11 cellular contexts compared by ENCODE assay signal in genomic region chr16:89449726-89450335, GRCh38. TPM values are rescaled to one million over a fixed set of nuclear protein-coding genes. Genes with fewer than 3 reads are reported as not detected.
DNase-seq lines count a peak whose midpoint lies in the region; ATAC-seq and TF ChIP-seq lines count a peak whose summit lies in the region.
"Had no signal": no experiment of that assay in that cellular context is flagged by ENCODE, and none has a peak within 500 bp of the region (broad histone marks: within the 10 kb centered on the region; RNA-seq: fewer than 3 reads in every experiment).

No MANE protein-coding gene starts in this region.

- peak overlapping the region in 6 of 8 donors; percentile 4 to 50 (median 20) for H3K4me3 Mint-ChIP-seq in CD4-positive, alpha-beta memory T cell
- no peak overlapping the region for H3K4me3 Mint-ChIP-seq in mesothelial cell of epicardium

- no peak overlapping the region for H4K8ac ChIP-seq in IMR-90 (ENCODE audit: low read depth in 2 of 2, low read length in 2 of 2)

- dilution Hi-C loops in IMR-90 (cut with HindIII; ENCODE audit: low sequenced_read_pairs, unreplicated experiment), result no loop called here

- H3K18ac ChIP-seq in IMR-90 (ENCODE audit: low read depth, low read length), result no peak overlapping the region

- H3K4ac ChIP-seq in IMR-90 (ENCODE audit: low read depth, low read length), result no peak overlapping the region

- H2AK5ac ChIP-seq in IMR-90 (ENCODE audit: low read depth, low read length), result peak overlapping the region; percentile 20; the same call in 1 of the 2 replicates

- ATAC-seq in IMR-90 (ENCODE audit: low read depth), result peak; percentile 43
- ATAC-seq in body of pancreas, result peak; percentile 56

- H3K4me3 ChIP-seq in CD4-positive, alpha-beta memory T cell (ENCODE audit: low read length in 2 of 2), result no peak overlapping the region
- H3K4me3 ChIP-seq in IMR-90 (ENCODE audit: insufficient read depth, low read depth, low read length) (no peak overlapping the region), body of pancreas (no peak overlapping the region), Karpas-422 (ENCODE audit: low read length) (no peak overlapping the region)
- H3K4me3 ChIP-seq: SK-N-MC had no signal

- no peaks in the 10 kb centered on the region for H3K36me3 ChIP-seq in CD4-positive, alpha-beta memory T cell (ENCODE audit: insufficient read depth, low read length)
- H3K36me3 ChIP-seq in IMR-90 (ENCODE audit: control insufficient read depth, insufficient read depth, low read length), result no peaks in the 10 kb centered on the region
- H3K36me3 ChIP-seq in body of pancreas (replicated peaks in 1 of 2; ENCODE audit: insufficient read depth in 1 of 2, low read depth in 2 of 2), result no peaks in the 10 kb centered on the region
- no peaks in the 10 kb centered on the region for H3K36me3 ChIP-seq in Karpas-422 (ENCODE audit: insufficient read depth, low read length)

- H3K9me2 ChIP-seq in Karpas-422 (replicated peaks; ENCODE audit: insufficient read depth, low read length), result no peaks in the 10 kb centered on the region

- no peak overlapping the region for H2BK120ac ChIP-seq in IMR-90 (ENCODE audit: low read depth, low read length)

- no peaks in the 10 kb centered on the region for H3K27me3 ChIP-seq in CD4-positive, alpha-beta memory T cell (ENCODE audit: insufficient read depth, low read length)
- H3K27me3 ChIP-seq in IMR-90 (ENCODE audit: control insufficient read depth, insufficient read depth, low read length), result no peaks in the 10 kb centered on the region
- H3K27me3 ChIP-seq in body of pancreas, result no peaks in the 10 kb centered on the region
- H3K27me3 ChIP-seq in Karpas-422 (ENCODE audit: low read length), result no peaks in the 10 kb centered on the region

- no peak overlapping the region for H3K14ac ChIP-seq in IMR-90 (replicated peaks; ENCODE audit: low read depth, low read length)

- H4K91ac ChIP-seq in IMR-90 (ENCODE audit: insufficient read depth, low read depth, low read length), result no peak overlapping the region

- H2BK20ac ChIP-seq in IMR-90 (ENCODE audit: low read depth, low read length), result no peak overlapping the region

- peaks cover 56% of the 10 kb centered on the region for H3K9me1 ChIP-seq in IMR-90 (ENCODE audit: insufficient read depth, low read length)

- peaks cover 29 to 95% (median 71%) of the 10 kb centered on the region in 4 donors for H3K4me1 Mint-ChIP-seq in CD4-positive, alpha-beta memory T cell
- peaks cover 28% of the 10 kb centered on the region for H3K4me1 Mint-ChIP-seq in mesothelial cell of epicardium

- no peaks in the 10 kb centered on the region for H3K9me3 ChIP-seq in CD4-positive, alpha-beta memory T cell (ENCODE audit: control insufficient read depth in 1 of 2, low read length in 2 of 2)
- H3K9me3 ChIP-seq in IMR-90 (ENCODE audit: control insufficient read depth, insufficient read depth, low read length) (no peaks in the 10 kb centered on the region), body of pancreas (no peaks in the 10 kb centered on the region), Karpas-422 (ENCODE audit: low read length) (no peaks in the 10 kb centered on the region)

- CTCF ChIA-PET in CD4-positive, alpha-beta memory T cell (lab: Charles Lee; ENCODE audit: partially characterized antibody), result interaction anchor here (1.5 kb wide), 1 partner anchor 15 kb away, joined by 3 read pairs; no protein-coding TSS in a partner anchor
- CTCF ChIA-PET in IMR-90 (lab: Yijun Ruan, JAX), result no interaction called here

- no TSS peak for BruUV-seq in IMR-90 (replicated peaks; lab: Mats Ljungman, UMichigan)

- TF ChIP-seq RAD21 in IMR-90 (IDR thresholded peaks at IDR 0.05; ENCODE audit: low read length), result no peak

- 92% methylated on average over 2 of the region's 3 CpGs; no CpG with 5 or more reads in 1 of the 2 experiments for WGBS in IMR-90 (ENCODE audit: extremely low coverage in 2 of 2, insufficient read length in 1 of 2), 2 experiments
- 64 to 81% methylated on average over 3 of the region's 3 CpGs for WGBS in body of pancreas, 2 donors

- H3K9ac ChIP-seq in IMR-90 (ENCODE audit: low read depth, low read length) (no peak overlapping the region), Karpas-422 (ENCODE audit: low read length) (no peak overlapping the region)

- no peak for TF ChIP-seq CTCF in IMR-90 (conservative IDR thresholded peaks at IDR 0.05; ENCODE audit: low read depth, low read length)
- no peak for TF ChIP-seq CTCF in body of pancreas (IDR thresholded peaks at IDR 0.05)
- no peak for TF ChIP-seq CTCF in mesothelial cell of epicardium (IDR thresholded peaks at IDR 0.05; ENCODE audit: unreplicated experiment)

- DNase-seq in CD4-positive, alpha-beta memory T cell, result no peak
- peak; percentile 55 for DNase-seq in IMR-90
- no peak for DNase-seq in body of pancreas
- no peak for DNase-seq in mesothelial cell of epicardium (ENCODE audit: low spot score in 2 of 2, unreplicated experiment in 2 of 2)
- DNase-seq in stimulated activated CD4-positive, alpha-beta T cell treated with anti-CD3 and anti-CD28 coated beads, Interleukin-1b, Interleukin-23, amount 100 ng/mL, for 48 hours, result no peak
- no peak for DNase-seq in DMS153 (lab: John Stamatoyannopoulos, UW)
- no peak for DNase-seq in Karpas-422
- DNase-seq in midbrain (lab: John Stamatoyannopoulos, UW), result no peak
- DNase-seq: activated CD8-positive, alpha-beta memory T cell treated with anti-CD3 and anti-CD28 coated beads, Interleukin-2, amount 50 U/mL, for 48 hours; nucleus accumbens had no signal

- H3K79me1 ChIP-seq in IMR-90 (ENCODE audit: low read depth in 1 of 2, low read length in 2 of 2), result peaks cover 0 to 75% of the 10 kb centered on the region in 2 experiments; a peak in 2 of 4 replicates

- H3K9me3 Mint-ChIP-seq in CD4-positive, alpha-beta memory T cell, result no peaks in the 10 kb centered on the region
- H3K9me3 Mint-ChIP-seq in mesothelial cell of epicardium, result no peaks in the 10 kb centered on the region

- no peak overlapping the region for H4K5ac ChIP-seq in IMR-90 (ENCODE audit: low read depth, low read length)

- no peak overlapping the region for H2AFZ ChIP-seq in IMR-90 (replicated peaks; ENCODE audit: low read length, poor library complexity)
- H2AFZ ChIP-seq in Karpas-422 (ENCODE audit: low read length), result no peak overlapping the region

- in situ Hi-C loops in IMR-90 (cut with MboI; ENCODE audit: low sequenced_read_pairs), result no loop called here

- TF ChIP-seq POLR2A in IMR-90 (IDR thresholded peaks at IDR 0.05; ENCODE audit: low read depth, low read length), result no peak
- TF ChIP-seq POLR2A in body of pancreas (IDR thresholded peaks at IDR 0.05), result no peak

- no peak overlapping the region for H3K56ac ChIP-seq in IMR-90 (ENCODE audit: extremely low read depth, insufficient read depth, low read length)

- H3K27ac ChIP-seq in CD4-positive, alpha-beta memory T cell (ENCODE audit: low read depth, low read length), result peak overlapping the region; percentile 9
- H3K27ac ChIP-seq in IMR-90 (ENCODE audit: insufficient read depth, low read length) (no peak overlapping the region), body of pancreas (peak overlapping the region; percentile 13 to 57 (median 20)), Karpas-422 (ENCODE audit: low read length) (no peak overlapping the region)
- H3K27ac ChIP-seq: SK-N-MC had no signal

- H2BK5ac ChIP-seq in IMR-90 (ENCODE audit: low read depth, low read length, poor library complexity, severe bottlenecking), result no peak overlapping the region

- H3K23ac ChIP-seq in IMR-90 (ENCODE audit: low read depth, low read length), result 0 out of 2 replicates have a peak overlapping the region, but pooled peaks have one; percentile 1

- intact Hi-C loops in CD4-positive, alpha-beta memory T cell (cut with micrococcal nuclease), result loop anchor here (5.0 kb wide), 1 partner anchor 88 kb away; no protein-coding TSS in a partner anchor
- intact Hi-C loops in IMR-90 (cut with micrococcal nuclease), result no loop called here
- intact Hi-C loops in body of pancreas (cut with DNase I), result no loop called here

- peak overlapping the region in 6 of 7 donors; percentile 10 to 88 (median 50) for H3K27ac Mint-ChIP-seq in CD4-positive, alpha-beta memory T cell
- H3K27ac Mint-ChIP-seq in mesothelial cell of epicardium, result peak overlapping the region; percentile 28

- no peak overlapping the region for H2AK9ac ChIP-seq in IMR-90 (replicated peaks; ENCODE audit: low read depth, low read length, poor library complexity)

- peaks cover 99% of the 10 kb centered on the region for H3K4me1 ChIP-seq in CD4-positive, alpha-beta memory T cell (ENCODE audit: insufficient read depth, low read length)
- H3K4me1 ChIP-seq in IMR-90 (ENCODE audit: control insufficient read depth, insufficient read depth, low read length) (peaks cover 35% of the 10 kb centered on the region), body of pancreas (peaks cover 88% of the 10 kb centered on the region), Karpas-422 (ENCODE audit: low read length) (no peaks in the 10 kb centered on the region)

- peaks cover 97% of the 10 kb centered on the region for H4K20me1 ChIP-seq in IMR-90 (ENCODE audit: insufficient read depth, low read length)
- H4K20me1 ChIP-seq in Karpas-422 (ENCODE audit: insufficient read depth, low read depth, low read length), result peaks cover 91% of the 10 kb centered on the region

- H3K27me3 Mint-ChIP-seq in CD4-positive, alpha-beta memory T cell, result no peaks in the 10 kb centered on the region
- H3K27me3 Mint-ChIP-seq in mesothelial cell of epicardium (ENCODE audit: low read depth), result no peaks in the 10 kb centered on the region

- no peak overlapping the region for H3K4me2 ChIP-seq in IMR-90 (ENCODE audit: low read depth, low read length)
- no peak overlapping the region for H3K4me2 ChIP-seq in Karpas-422 (ENCODE audit: low read depth, low read length, poor library complexity, severe bottlenecking)

- peaks cover 88% of the 10 kb centered on the region for H3K79me2 ChIP-seq in Karpas-422 (ENCODE audit: low read length)

- peaks cover 0 to 1% of the 10 kb centered on the region in 2 donors for H3K36me3 Mint-ChIP-seq in CD4-positive, alpha-beta memory T cell
- H3K36me3 Mint-ChIP-seq in mesothelial cell of epicardium, result no peaks in the 10 kb centered on the region

- no peak overlapping the region for H2BK15ac ChIP-seq in IMR-90 (ENCODE audit: low read depth, low read length)

- POLR2A ChIA-PET in CD4-positive, alpha-beta memory T cell (lab: Charles Lee; ENCODE audit: partially characterized antibody), result interaction anchor here (0.7 to 0.9 kb wide), 3 partner anchors 14 to 73 kb away, joined by 3 read pairs; no protein-coding TSS in a partner anchor
- POLR2A ChIA-PET in IMR-90 (lab: Charles Lee; ENCODE audit: unreplicated experiment), result no interaction called here

RNA-seq across cellular contexts. Expression of gene ANKRD11, which starts 40.5 kb away (rescaled TPM):
- 100 to 1,000 TPM; 229 to 246 TPM for total RNA-seq in CD4-positive, alpha-beta memory T cell
- polyA plus RNA-seq in CD4-positive, alpha-beta memory T cell, result 10 to 100 TPM in 1 of 2 donors, 1 to 10 TPM in 1; 3.9 to 49.7 TPM
- 28.1 and 46.8 TPM in 2 replicates for total RNA-seq in IMR-90 (2012; rRNA removed)
- 67.8 and 71.9 TPM in 2 replicates for polyA plus RNA-seq in IMR-90 (2012; rRNA removed)
- 50.6 and 79.2 TPM in 2 replicates for polyA plus RNA-seq in IMR-90 (2012; cell fraction: cytosol; rRNA removed)
- 174 and 231 TPM in 2 replicates for polyA plus RNA-seq in IMR-90 (2012; cell fraction: nucleus; rRNA removed; ENCODE audit: low replicate concordance)
- 10 to 100 TPM; 52.1 to 97.9 TPM for total RNA-seq in body of pancreas
- total RNA-seq in mesothelial cell of epicardium, result 230 to 247 TPM (median 233 TPM) in 3 replicates
- 28.5 and 29.9 TPM in 2 replicates for total RNA-seq in Karpas-422 (2014; rRNA removed; shearing (Covaris generic); ENCODE audit: low replicate concordance)

RNA-seq across cellular contexts. Expression of gene SPG7, which starts 58.4 kb away (rescaled TPM):
- total RNA-seq in CD4-positive, alpha-beta memory T cell, result 100 to 1,000 TPM; 157 to 160 TPM
- 10 to 100 TPM; 46.4 to 48.5 TPM for polyA plus RNA-seq in CD4-positive, alpha-beta memory T cell
- total RNA-seq in IMR-90 (2012; rRNA removed), result 95.3 and 96.8 TPM in 2 replicates
- polyA plus RNA-seq in IMR-90 (2012; rRNA removed), result 82.8 and 94.6 TPM in 2 replicates
- 49.9 and 71.5 TPM in 2 replicates for polyA plus RNA-seq in IMR-90 (2012; cell fraction: cytosol; rRNA removed)
- 594 and 800 TPM in 2 replicates for polyA plus RNA-seq in IMR-90 (2012; cell fraction: nucleus; rRNA removed; ENCODE audit: low replicate concordance)
- 100 to 1,000 TPM; 107 to 152 TPM for total RNA-seq in body of pancreas
- total RNA-seq in mesothelial cell of epicardium, result 186 to 199 TPM (median 187 TPM) in 3 replicates
- total RNA-seq in Karpas-422 (2014; rRNA removed; shearing (Covaris generic); ENCODE audit: low replicate concordance), result 44.6 and 74.8 TPM in 2 replicates

Comparison
In these comparisons a context has a peak if more than half of its experiments do, and no peak if none do; other contexts are left out.
1. H3K27ac ChIP-seq: peak in CD4-positive, alpha-beta memory T cell (single experiment) and body of pancreas (4 of 4); none in IMR-90 (single experiment) and Karpas-422 (single experiment).